ENCODE assay signal across 13 cellular contexts in the genomic region with DNA sequence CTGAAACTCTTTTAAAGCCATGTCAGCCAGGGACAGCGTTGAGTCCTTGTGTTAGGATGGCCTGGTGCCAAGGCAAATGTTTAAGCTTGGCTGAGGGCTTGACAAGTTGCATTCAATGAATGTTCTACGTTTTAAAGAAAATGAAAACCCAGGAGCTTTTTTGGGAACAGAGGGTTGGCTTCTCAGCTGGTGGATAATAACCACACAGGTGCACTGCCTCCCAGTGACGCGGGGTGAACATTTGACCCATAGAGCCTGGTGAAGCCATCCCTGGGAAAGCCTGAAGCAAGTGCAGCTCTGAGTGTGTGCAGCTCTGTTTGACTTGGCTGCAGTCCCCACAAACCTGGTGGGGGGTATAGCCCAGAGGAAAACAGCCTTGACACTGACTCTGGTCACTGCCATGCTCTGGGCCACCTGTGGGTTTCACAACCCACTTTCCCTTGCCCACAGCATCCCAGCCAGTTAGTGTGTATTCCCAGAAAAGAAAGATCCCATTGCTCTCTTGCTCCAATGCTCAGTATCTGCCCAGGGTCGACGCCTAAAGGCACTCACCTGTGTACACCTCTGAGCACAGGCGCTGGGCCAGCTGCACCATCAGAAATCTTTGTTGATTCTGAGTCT.
A peak's percentile ranks its signal among the peaks of the same experiment; 100 is the strongest.
DNase-seq lines count a peak whose midpoint lies in the region; ATAC-seq and TF ChIP-seq lines count a peak whose summit lies in the region.
"Had no signal": no experiment of that assay in that cellular context is flagged by ENCODE, and none has a peak within 500 bp of the region (broad histone marks: within the 10 kb centered on the region; RNA-seq: fewer than 3 reads in every experiment).

No MANE protein-coding gene starts in this region.

- H3K4me3 ChIP-seq in right lobe of liver: no peak overlapping the region

- H3K36me3 ChIP-seq in right lobe of liver: no peaks in the 10 kb centered on the region

- H3K4me1 ChIP-seq in right lobe of liver: peaks cover 0 to 14% (median 0%) of the 10 kb centered on the region in 4 donors

- H3K27me3 ChIP-seq in right lobe of liver: no peaks in the 10 kb centered on the region

- H3K27ac ChIP-seq in right lobe of liver: peak overlapping the region in 1 of 3 donors; percentile 55

- H3K9me3 ChIP-seq in right lobe of liver: no peaks in the 10 kb centered on the region

- TF ChIP-seq POLR2A in right lobe of liver (IDR thresholded peaks at IDR 0.05): no peak

- ATAC-seq in right lobe of liver (peak; percentile 97 to 99 (median 97)), SK-N-SH treated with all-trans-retinoic acid at 6 μM for 48 hours (no peak)
- ATAC-seq: naive thymus-derived CD8-positive, alpha-beta T cell had no signal

- DNase-seq in DMS53 treated with DMSO at 0.1 percent for 48 hours (lab: John Stamatoyannopoulos, UW; ENCODE audit: unreplicated experiment) (peak; percentile 58), NCI-H2029 (lab: John Stamatoyannopoulos, UW) (peak; percentile 72), RPMI7951 (ENCODE audit: low read depth) (peak; percentile 29), right lobe of liver (peak; percentile 83 to 90 (median 89)), COLO829 (ENCODE audit: low spot score) (no peak)
- no peak for DNase-seq in activated CD8-positive, alpha-beta memory T cell treated with anti-CD3 and anti-CD28 coated beads for 24 hours
- DNase-seq in central memory CD4-positive, alpha-beta T cell: no peak
- DNase-seq: dermis blood vessel endothelial cell; GF-D8; naive thymus-derived CD8-positive, alpha-beta T cell; NCI-H526; Right ventricle myocardium superior had no signal

- TF ChIP-seq CTCF in right lobe of liver (IDR thresholded peaks at IDR 0.05): peak in 1 of 4 donors; percentile 20

- 27% methylated on average over 3 of the region's 7 CpGs for WGBS in right lobe of liver (ENCODE audit: insufficient coverage, low coverage, low lambda C conversion rate, missing lambda C conversion rate)

- intact Hi-C loops in right lobe of liver (cut with DNase I): no loop called here

TF ChIP-seq in SK-N-SH treated with all-trans-retinoic acid at 6 μM for 48 hours, 23 proteins besides CTCF, POLR2A, EP300 and RAD21:
- TF ChIP-seq OSR1 (CRISPR knock-in tag; IDR thresholded peaks at IDR 0.05) (no peak), PPARA (CRISPR knock-in tag; IDR thresholded peaks at IDR 0.05; ENCODE audit: borderline replicate concordance) (no peak)

Comparison
In these comparisons a context has a peak if more than half of its experiments do, and no peak if none do; other contexts are left out.
1. DNase-seq: peak in DMS53 treated with DMSO at 0.1 percent for 48 hours (single experiment), NCI-H2029 (single experiment), RPMI7951 (single experiment) and right lobe of liver (3 of 3); none in activated CD8-positive, alpha-beta memory T cell treated with anti-CD3 and anti-CD28 coated beads for 24 hours (single experiment), COLO829 (single experiment) and central memory CD4-positive, alpha-beta T cell (single experiment).